ENCODE assay signal across 20 cellular contexts in the genomic region with DNA sequence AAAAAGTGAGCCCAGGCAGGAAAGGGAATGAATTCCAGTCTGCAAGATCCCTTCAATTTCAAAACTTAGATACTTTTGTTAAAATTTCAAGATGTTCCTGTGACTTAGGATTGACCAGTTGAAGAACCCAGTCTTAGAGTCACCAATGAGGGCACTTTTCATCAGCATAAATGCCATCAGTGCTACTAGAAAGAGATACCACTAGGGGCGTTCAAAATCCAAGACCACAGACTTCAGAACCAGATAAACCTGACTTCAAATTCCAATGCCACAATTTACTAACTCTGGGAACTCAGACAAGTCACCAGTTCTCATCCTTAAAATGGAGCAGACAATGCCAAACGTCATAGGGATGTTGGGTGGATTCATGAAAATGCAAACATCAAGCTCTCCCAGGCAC.
A peak's percentile ranks its signal among the peaks of the same experiment; 100 is the strongest.
DNase-seq lines count a peak whose midpoint lies in the region; ATAC-seq and TF ChIP-seq lines count a peak whose summit lies in the region.
"Had no signal": no experiment of that assay in that cellular context is flagged by ENCODE, and none has a peak within 500 bp of the region (broad histone marks: within the 10 kb centered on the region; RNA-seq: fewer than 3 reads in every experiment).

No MANE protein-coding gene starts in this region.

- H3K4me3 Mint-ChIP-seq in GM23338 (no peak overlapping the region), endothelial cell (ENCODE audit: unreplicated experiment) (no peak overlapping the region)
- H3K4me3 Mint-ChIP-seq: CD4-positive, alpha-beta memory T cell had no signal

- no peaks in the 10 kb centered on the region; the same call in 2 of the 3 replicates for H3K9me3 Mint-ChIP-seq in GM23338
- H3K9me3 Mint-ChIP-seq in endothelial cell (ENCODE audit: unreplicated experiment): no peaks in the 10 kb centered on the region

- H3K9me2 ChIP-seq in GM23338 (ENCODE audit: insufficient read depth) (no peaks in the 10 kb centered on the region), OCI-LY1 (ENCODE audit: low read depth, low read length) (no peaks in the 10 kb centered on the region)

- H3K4me2 ChIP-seq in GM23338: no peak overlapping the region
- no peak overlapping the region for H3K4me2 ChIP-seq in OCI-LY1 (ENCODE audit: low read length)

- H3K27me3 Mint-ChIP-seq in GM23338 (ENCODE audit: insufficient read depth, low read depth, poor library complexity): peaks cover 4% of the 10 kb centered on the region
- H3K27me3 Mint-ChIP-seq in endothelial cell (ENCODE audit: unreplicated experiment): peaks cover 12% of the 10 kb centered on the region

- H3K27me3 ChIP-seq in BE2C: no peaks in the 10 kb centered on the region
- H3K27me3 ChIP-seq in GM23338 (ENCODE audit: insufficient read depth): no peaks in the 10 kb centered on the region
- H3K27me3 ChIP-seq in OCI-LY1 (ENCODE audit: insufficient read depth, low read length): no peaks in the 10 kb centered on the region; the same call in 1 of the 2 replicates
- H3K27me3 ChIP-seq in psoas muscle (ENCODE audit: insufficient read depth in 3 of 3, low read length in 2 of 3): peaks cover 0 to 8% (median 3%) of the 10 kb centered on the region in 3 donors

- H3K4me3 ChIP-seq in BE2C (ENCODE audit: low read depth, low read length): no peak overlapping the region
- H3K4me3 ChIP-seq in GM23338: no peak overlapping the region
- no peak overlapping the region for H3K4me3 ChIP-seq in OCI-LY1 (ENCODE audit: low read depth, low read length, poor library complexity, severe bottlenecking)
- H3K4me3 ChIP-seq in psoas muscle: no peak overlapping the region

- peaks cover 3% of the 10 kb centered on the region; the same call in 1 of the 2 replicates for H3K4me1 ChIP-seq in BE2C
- peaks cover 4% of the 10 kb centered on the region; the same call in 1 of the 2 replicates for H3K4me1 ChIP-seq in GM23338 (ENCODE audit: insufficient read depth)
- H3K4me1 ChIP-seq in OCI-LY1 (ENCODE audit: insufficient read depth, low read length, severe bottlenecking): no peaks in the 10 kb centered on the region
- no peaks in the 10 kb centered on the region for H3K4me1 ChIP-seq in psoas muscle

- H3K27ac Mint-ChIP-seq in GM23338 (no peak overlapping the region), endothelial cell (ENCODE audit: unreplicated experiment) (no peak overlapping the region)
- H3K27ac Mint-ChIP-seq: CD4-positive, alpha-beta memory T cell had no signal

- ATAC-seq in GM23338 (no peak), psoas muscle (no peak)
- ATAC-seq: Right ventricle myocardium inferior had no signal

- WGBS in psoas muscle, 3 donors: 68 to 82% (median 77%) methylated on average over 2 of the region's 2 CpGs

- H3K36me3 ChIP-seq in BE2C: no peaks in the 10 kb centered on the region
- no peaks in the 10 kb centered on the region for H3K36me3 ChIP-seq in GM23338 (ENCODE audit: insufficient read depth)
- H3K36me3 ChIP-seq in OCI-LY1 (ENCODE audit: insufficient read depth, low read length): no peaks in the 10 kb centered on the region
- no peaks in the 10 kb centered on the region for H3K36me3 ChIP-seq in psoas muscle (ENCODE audit: insufficient read depth in 1 of 2, low read depth in 1 of 2)

- DNase-seq in BE2C (no peak), GM23338 (ENCODE audit: low spot score) (peak; percentile 29), endothelial cell (ENCODE audit: low spot score) (no peak), medulla oblongata (ENCODE audit: extremely low spot score) (no peak), psoas muscle (no peak)
- no peak for DNase-seq in activated CD4-positive, alpha-beta T cell treated with anti-CD3 and anti-CD28 coated beads, Interleukin-2, amount 50 U/mL, for 1 hour
- no peak for DNase-seq in activated effector memory CD4-positive, alpha-beta T cell treated with anti-CD3 and anti-CD28 coated beads, Interleukin-2, amount 50 U/mL, for 16 hours
- DNase-seq: 8988T; Calu3; CD4-positive, alpha-beta memory T cell; GF-D8; IMR-90; NCI-H1092 treated with DMSO at 0.1 percent for 48 hours; NCI-H146; NCI-H2029 treated with DMSO at 0.1 percent for 48 hours; NCI-H2171 treated with DMSO at 0.1 percent for 48 hours; NCI-H510A; NCI-H774 had no signal

- H3F3A ChIP-seq in GM23338 (replicated peaks; ENCODE audit: low read depth) (no peaks in the 10 kb centered on the region), OCI-LY1 (ENCODE audit: insufficient read depth, low read length) (no peaks in the 10 kb centered on the region)

- H3K9me3 ChIP-seq in BE2C: no peaks in the 10 kb centered on the region
- H3K9me3 ChIP-seq in OCI-LY1 (ENCODE audit: low read length): no peaks in the 10 kb centered on the region
- no peaks in the 10 kb centered on the region for H3K9me3 ChIP-seq in psoas muscle

- H3K79me2 ChIP-seq in GM23338 (replicated peaks; ENCODE audit: insufficient read depth) (no peaks in the 10 kb centered on the region), OCI-LY1 (ENCODE audit: insufficient read depth, low read length) (no peaks in the 10 kb centered on the region)

- no peak overlapping the region for H3K27ac ChIP-seq in GM23338 (ENCODE audit: low read depth)
- H3K27ac ChIP-seq in OCI-LY1 (ENCODE audit: low read depth, low read length, poor library complexity, severe bottlenecking): no peak overlapping the region
- H3K27ac ChIP-seq in psoas muscle: no peak overlapping the region

- H3K9ac ChIP-seq in OCI-LY1 (ENCODE audit: low read length): no peak overlapping the region

- no peak overlapping the region for H2AFZ ChIP-seq in GM23338
- no peak overlapping the region for H2AFZ ChIP-seq in OCI-LY1 (ENCODE audit: low read length)

- intact Hi-C loops in psoas muscle (cut with DNase I): no loop called here

- TF ChIP-seq CTCF in BE2C (IDR thresholded peaks at IDR 0.05; ENCODE audit: low read depth, low read length) (0 out of 2 replicates have a peak, but pooled peaks have one; percentile 12), GM23338 (conservative IDR thresholded peaks at IDR 0.05; ENCODE audit: low read depth in 2 of 2) (peak in 1 of 2 experiments; percentile 45; a peak in 3 of 4 replicates), OCI-LY1 (IDR thresholded peaks at IDR 0.05; ENCODE audit: low read length) (peak; percentile 10; the same call in 1 of the 2 replicates), endothelial cell (IDR thresholded peaks at IDR 0.05; ENCODE audit: unreplicated experiment) (peak; percentile 19), psoas muscle (IDR thresholded peaks at IDR 0.05) (no peak)

- H3K4me1 Mint-ChIP-seq in GM23338: peaks cover 5% of the 10 kb centered on the region
- no peaks in the 10 kb centered on the region for H3K4me1 Mint-ChIP-seq in endothelial cell (ENCODE audit: unreplicated experiment)
- H3K4me1 Mint-ChIP-seq: CD4-positive, alpha-beta memory T cell had no signal

- H4K20me1 ChIP-seq in GM23338 (replicated peaks; ENCODE audit: insufficient read depth): no peaks in the 10 kb centered on the region
- no peaks in the 10 kb centered on the region for H4K20me1 ChIP-seq in OCI-LY1 (ENCODE audit: insufficient read depth, low read length)

- H3K36me3 Mint-ChIP-seq in GM23338 (ENCODE audit: low read depth) (no peaks in the 10 kb centered on the region; the same call in 2 of the 3 replicates), endothelial cell (ENCODE audit: low read depth, unreplicated experiment) (peaks cover 5% of the 10 kb centered on the region)
- H3K36me3 Mint-ChIP-seq: CD4-positive, alpha-beta memory T cell had no signal

TF ChIP-seq in GM23338, 12 proteins besides CTCF, POLR2A, EP300 and RAD21 (continues in another document):
- TF ChIP-seq STAT1 (IDR thresholded peaks at IDR 0.05; ENCODE audit: unreplicated experiment): no peak
- TF ChIP-seq NANOG (IDR thresholded peaks at IDR 0.05; ENCODE audit: borderline replicate concordance): no peak
- TF ChIP-seq CREB1 (CRISPR knock-in tag; IDR thresholded peaks at IDR 0.05; ENCODE audit: low read depth): no peak
- TF ChIP-seq ZNF114 (CRISPR knock-in tag; IDR thresholded peaks at IDR 0.05): no peak
